22 cellular contexts compared by ENCODE assay signal in genomic region chr11:20421902-20422301, GRCh38. TPM values are rescaled to one million over a fixed set of nuclear protein-coding genes. Genes with fewer than 3 reads are reported as not detected.
DNase-seq lines count a peak whose midpoint lies in the region; ATAC-seq lines count a peak whose summit lies in the region.
"Had no signal": no experiment of that assay in that cellular context is flagged by ENCODE, and none has a peak within 500 bp of the region (broad histone marks: within the 10 kb centered on the region; RNA-seq: fewer than 3 reads in every experiment).

No MANE protein-coding gene starts in this region.

- H3K27ac ChIP-seq in right cardiac atrium (ENCODE audit: low read length): no peak overlapping the region
- H3K27ac ChIP-seq: BLaER1 treated with 17β-estradiol and CSF1 and Interleukin-3, amounts not matched to agents 10 nM and 100 nM had no signal

- H3K36me3 Mint-ChIP-seq in activated T-cell treated with anti-CD3 and anti-CD28 coated beads, Interleukin-2, amount 50 U/mL, for 72 hours (ENCODE audit: insufficient read depth in 2 of 2): peaks cover 5 to 25% of the 10 kb centered on the region in 2 donors
- peaks cover 23% of the 10 kb centered on the region for H3K36me3 Mint-ChIP-seq in activated CD4-positive, alpha-beta memory T cell treated with anti-CD3 and anti-CD28 coated beads, Interleukin-2, amount 10 ng/mL, durations not matched to agents 7 days and 5 days (ENCODE audit: low read depth)

- no peaks in the 10 kb centered on the region for H3K9me3 ChIP-seq in right cardiac atrium (ENCODE audit: control insufficient read depth, low read length)
- H3K9me3 ChIP-seq: BLaER1 treated with 17β-estradiol and CSF1 and Interleukin-3, amounts not matched to agents 10 nM and 100 nM; MG63 had no signal

- intact Hi-C loops in right cardiac atrium (cut with DNase I): no loop called here

- POLR2A ChIA-PET in activated CD4-positive, alpha-beta memory T cell treated with anti-CD3 and anti-CD28 coated beads, Interleukin-2, amount 10 ng/mL, durations not matched to agents 7 days and 5 days (lab: Charles Lee): no interaction called here

- no peaks in the 10 kb centered on the region for H3K27me3 ChIP-seq in right cardiac atrium (ENCODE audit: control insufficient read depth, insufficient read depth)
- H3K27me3 ChIP-seq: BLaER1 treated with 17β-estradiol and CSF1 and Interleukin-3, amounts not matched to agents 10 nM and 100 nM; MG63 had no signal

- peaks cover 15% of the 10 kb centered on the region for H3K4me1 Mint-ChIP-seq in activated T-cell treated with anti-CD3 and anti-CD28 coated beads, Interleukin-2, amount 50 U/mL, for 72 hours (ENCODE audit: low read depth)
- peaks cover 22% of the 10 kb centered on the region for H3K4me1 Mint-ChIP-seq in activated CD4-positive, alpha-beta memory T cell treated with anti-CD3 and anti-CD28 coated beads, Interleukin-2, amount 10 ng/mL, durations not matched to agents 7 days and 5 days

- peak overlapping the region in 1 of 2 donors; percentile 52 for H3K4me3 Mint-ChIP-seq in activated T-cell treated with anti-CD3 and anti-CD28 coated beads, Interleukin-2, amount 50 U/mL, for 72 hours
- no peak overlapping the region for H3K4me3 Mint-ChIP-seq in activated CD4-positive, alpha-beta memory T cell treated with anti-CD3 and anti-CD28 coated beads, Interleukin-2, amount 10 ng/mL, durations not matched to agents 7 days and 5 days
- H3K4me3 Mint-ChIP-seq: CD8-positive, alpha-beta T cell had no signal

- H3K9me3 Mint-ChIP-seq in activated T-cell treated with anti-CD3 and anti-CD28 coated beads, Interleukin-2, amount 50 U/mL, for 72 hours: no peaks in the 10 kb centered on the region
- H3K9me3 Mint-ChIP-seq in activated CD4-positive, alpha-beta memory T cell treated with anti-CD3 and anti-CD28 coated beads, Interleukin-2, amount 10 ng/mL, durations not matched to agents 7 days and 5 days: no peaks in the 10 kb centered on the region
- H3K9me3 Mint-ChIP-seq: CD8-positive, alpha-beta T cell had no signal

- no peak for DNase-seq in activated T-cell treated with anti-CD3 and anti-CD28 coated beads, Interleukin-2, amount 50 U/mL, for 72 hours
- no peak for DNase-seq in activated T-cell treated with anti-CD3 and anti-CD28 coated beads for 4 hours
- DNase-seq in NCI-H82 (lab: John Stamatoyannopoulos, UW): peak; percentile 38
- no peak for DNase-seq in activated CD4-positive, alpha-beta memory T cell treated with anti-CD3 and anti-CD28 coated beads, Interleukin-2, amount 10 ng/mL, durations not matched to agents 7 days and 5 days
- no peak for DNase-seq in stimulated activated naive CD8-positive, alpha-beta T cell treated with anti-CD3 and anti-CD28 coated beads, Interleukin-15, Interleukin-2, amounts not matched to agents 100 U/mL and 50 U/mL, for 24 hours
- no peak for DNase-seq in OCI-M1 (lab: John Stamatoyannopoulos, UW)
- no peak for DNase-seq in right cardiac atrium
- DNase-seq: Calu3; CD8-positive, alpha-beta T cell; DMS53; EL; Kasumi-1; MG63; NCI-H1048; NCI-H146; NCI-H2029 treated with DMSO at 0.1 percent for 48 hours; NCI-H2171; NCI-H446; PC-3; RPMI8226; SHP77 treated with DMSO at 0.1 percent for 48 hours had no signal

- H3K27ac Mint-ChIP-seq in activated T-cell treated with anti-CD3 and anti-CD28 coated beads, Interleukin-2, amount 50 U/mL, for 72 hours: peak overlapping the region; percentile 90
- H3K27ac Mint-ChIP-seq in activated CD4-positive, alpha-beta memory T cell treated with anti-CD3 and anti-CD28 coated beads, Interleukin-2, amount 10 ng/mL, durations not matched to agents 7 days and 5 days: peak overlapping the region; percentile 40
- H3K27ac Mint-ChIP-seq: CD8-positive, alpha-beta T cell had no signal

- no peaks in the 10 kb centered on the region for H3K4me1 ChIP-seq in right cardiac atrium (ENCODE audit: control insufficient read depth, insufficient read depth, low read length)
- H3K4me1 ChIP-seq: BLaER1 treated with 17β-estradiol and CSF1 and Interleukin-3, amounts not matched to agents 10 nM and 100 nM had no signal

- peak; percentile 72 to 87 for ATAC-seq in activated T-cell treated with anti-CD3 and anti-CD28 coated beads, Interleukin-2, amount 50 U/mL, for 72 hours (replicated peaks in 1 of 2)
- peak; percentile 14 for ATAC-seq in stimulated activated naive CD8-positive, alpha-beta T cell treated with anti-CD3 and anti-CD28 coated beads, Interleukin-15, Interleukin-2, amounts not matched to agents 100 U/mL and 50 U/mL, for 24 hours
- ATAC-seq in right cardiac atrium: no peak
- ATAC-seq: CD8-positive, alpha-beta T cell; PC-3 had no signal

- no peaks in the 10 kb centered on the region for H3K27me3 Mint-ChIP-seq in activated T-cell treated with anti-CD3 and anti-CD28 coated beads, Interleukin-2, amount 50 U/mL, for 72 hours (ENCODE audit: low read depth)
- H3K27me3 Mint-ChIP-seq in activated CD4-positive, alpha-beta memory T cell treated with anti-CD3 and anti-CD28 coated beads, Interleukin-2, amount 10 ng/mL, durations not matched to agents 7 days and 5 days: no peaks in the 10 kb centered on the region

- CTCF ChIA-PET in activated CD4-positive, alpha-beta memory T cell treated with anti-CD3 and anti-CD28 coated beads, Interleukin-2, amount 10 ng/mL, durations not matched to agents 7 days and 5 days (lab: Charles Lee): no interaction called here

- no peak overlapping the region for H3K4me3 ChIP-seq in right cardiac atrium (ENCODE audit: low read length)
- H3K4me3 ChIP-seq: BLaER1 treated with 17β-estradiol and CSF1 and Interleukin-3, amounts not matched to agents 10 nM and 100 nM; MG63 had no signal

- 98% methylated on average over 1 of the region's 1 CpG for WGBS in right cardiac atrium

RNA-seq across cellular contexts. Expression of gene PRMT3, which starts 34.4 kb away (rescaled TPM):
- total RNA-seq in activated T-cell treated with anti-CD3 and anti-CD28 coated beads, Interleukin-2, amount 50 U/mL, for 72 hours: 10 to 100 TPM; 28.8 to 35.5 TPM
- total RNA-seq in activated CD4-positive, alpha-beta memory T cell treated with anti-CD3 and anti-CD28 coated beads, Interleukin-2, amount 10 ng/mL, durations not matched to agents 7 days and 5 days: 10 to 100 TPM; 14.9 to 15.6 TPM
- total RNA-seq in right cardiac atrium: 10 to 100 TPM; 12.3 to 16.3 (median 13.3) TPM
- polyA plus RNA-seq in right cardiac atrium: 9.8 TPM

RNA-seq across cellular contexts. Expression of gene HTATIP2, which starts 58.4 kb away (rescaled TPM):
- total RNA-seq in activated T-cell treated with anti-CD3 and anti-CD28 coated beads, Interleukin-2, amount 50 U/mL, for 72 hours: 10 to 100 TPM; 75.0 to 82.4 TPM
- 10 to 100 TPM; 48.6 to 50.0 TPM for total RNA-seq in activated CD4-positive, alpha-beta memory T cell treated with anti-CD3 and anti-CD28 coated beads, Interleukin-2, amount 10 ng/mL, durations not matched to agents 7 days and 5 days
- total RNA-seq in right cardiac atrium: 10 to 100 TPM; 12.7 to 22.0 (median 17.2) TPM
- 18.4 TPM for polyA plus RNA-seq in right cardiac atrium

Comparison
In these comparisons a context has a peak if more than half of its experiments do, and no peak if none do; other contexts are left out.
1. ATAC-seq: peak in activated T-cell treated with anti-CD3 and anti-CD28 coated beads, Interleukin-2, amount 50 U/mL, for 72 hours (2 of 2) and stimulated activated naive CD8-positive, alpha-beta T cell treated with anti-CD3 and anti-CD28 coated beads, Interleukin-15, Interleukin-2, amounts not matched to agents 100 U/mL and 50 U/mL, for 24 hours (single experiment); none in right cardiac atrium (0 of 2).